ENCODE assay signal across 30 cellular contexts in the genomic region with DNA sequence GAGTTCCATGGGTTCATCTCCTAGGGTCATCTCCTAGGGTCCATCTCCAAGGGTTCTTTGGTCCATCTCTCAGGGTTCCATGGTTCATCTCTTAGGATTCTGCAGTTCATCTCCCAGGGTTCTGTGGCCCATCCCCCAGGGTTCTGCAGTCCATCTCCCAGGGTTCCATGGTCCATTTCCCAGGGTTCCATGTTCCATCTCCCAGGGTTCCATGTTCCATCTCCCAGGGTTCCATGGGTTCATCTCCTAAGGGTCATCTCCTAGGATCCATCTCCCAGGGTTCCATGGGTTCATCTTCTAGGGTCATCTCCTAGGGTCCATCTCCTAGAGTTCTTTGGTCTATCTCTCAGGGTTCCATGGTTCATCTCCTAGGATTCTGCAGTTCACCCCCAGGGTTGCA. TPM values are rescaled to one million over a fixed set of nuclear protein-coding genes. Genes with fewer than 3 reads are reported as not detected.
"Had no signal": no experiment of that assay in that cellular context is flagged by ENCODE, and none has a peak within 500 bp of the region (broad histone marks: within the 10 kb centered on the region; RNA-seq: fewer than 3 reads in every experiment).

No MANE protein-coding gene starts in this region.

- FAIRE-seq: colon, endometrium, endothelial cell of umbilical vein, frontal cortex had no signal

- H3K27ac ChIP-seq: colonic mucosa, coronary artery, dorsolateral prefrontal cortex, epithelial cell of prostate, esophagus muscularis mucosa, esophagus squamous epithelium, foreskin keratinocyte, gastrocnemius medialis, gastroesophageal sphincter, heart left ventricle had no signal

- H3K4me1 ChIP-seq: colonic mucosa, foreskin keratinocyte had no signal

- H3K27ac Mint-ChIP-seq: dendritic cell treated with granulocyte-macrophage colony-stimulating factor and Interleukin-4, amounts not matched to agents 40 ng/mL and 50 ng/mL, for 4 days; effector memory CD8-positive, alpha-beta T cell; endodermal cell had no signal

- H3K4me3 Mint-ChIP-seq: dendritic cell treated with granulocyte-macrophage colony-stimulating factor and Interleukin-4, amounts not matched to agents 40 ng/mL and 50 ng/mL, for 4 days; effector memory CD8-positive, alpha-beta T cell; endodermal cell had no signal

- H3K9me3 Mint-ChIP-seq: dendritic cell treated with granulocyte-macrophage colony-stimulating factor and Interleukin-4, amounts not matched to agents 40 ng/mL and 50 ng/mL, for 4 days; effector memory CD8-positive, alpha-beta T cell; endodermal cell had no signal

- H3K4me3 ChIP-seq: colonic mucosa, coronary artery, dorsolateral prefrontal cortex, esophagus muscularis mucosa, esophagus squamous epithelium, gastrocnemius medialis, gastroesophageal sphincter, heart left ventricle had no signal

- ATAC-seq: effector memory CD8-positive, alpha-beta T cell; foreskin keratinocyte; gastrocnemius medialis; gastroesophageal sphincter; heart left ventricle had no signal

- H3K9me3 ChIP-seq: colonic mucosa, esophagus muscularis mucosa, esophagus squamous epithelium, gastrocnemius medialis, gastroesophageal sphincter, heart left ventricle had no signal

- DNase-seq: colonic mucosa; cortex of kidney; dermis blood vessel endothelial cell; dorsolateral prefrontal cortex; effector CD4-positive, alpha-beta T cell; effector CD8-positive, alpha-beta T cell; effector memory CD4-positive, alpha-beta T cell; effector memory CD8-positive, alpha-beta T cell; endodermal cell; erythroblast; esophagus squamous epithelium; foreskin fibroblast; foreskin keratinocyte; foreskin melanocyte; gastrocnemius medialis; glutamatergic neuron; head of caudate nucleus; heart left ventricle had no signal

- H3K36me3 ChIP-seq: colonic mucosa, esophagus muscularis mucosa, esophagus squamous epithelium, gastrocnemius medialis, gastroesophageal sphincter, heart left ventricle had no signal

RNA-seq across cellular contexts. Expression of a gene that starts 4.9 kb away (rescaled TPM):
- total RNA-seq: dermis microvascular lymphatic vessel endothelial cell, foreskin keratinocyte had no signal
- polyA plus RNA-seq: foreskin keratinocyte had no signal

RNA-seq across cellular contexts. Expression of a gene that starts 11.0 kb away (rescaled TPM):
- total RNA-seq: dermis blood vessel endothelial cell, endothelial cell of umbilical vein, fibroblast of villous mesenchyme, glomerular endothelial cell had no signal
